In the genomic region with DNA sequence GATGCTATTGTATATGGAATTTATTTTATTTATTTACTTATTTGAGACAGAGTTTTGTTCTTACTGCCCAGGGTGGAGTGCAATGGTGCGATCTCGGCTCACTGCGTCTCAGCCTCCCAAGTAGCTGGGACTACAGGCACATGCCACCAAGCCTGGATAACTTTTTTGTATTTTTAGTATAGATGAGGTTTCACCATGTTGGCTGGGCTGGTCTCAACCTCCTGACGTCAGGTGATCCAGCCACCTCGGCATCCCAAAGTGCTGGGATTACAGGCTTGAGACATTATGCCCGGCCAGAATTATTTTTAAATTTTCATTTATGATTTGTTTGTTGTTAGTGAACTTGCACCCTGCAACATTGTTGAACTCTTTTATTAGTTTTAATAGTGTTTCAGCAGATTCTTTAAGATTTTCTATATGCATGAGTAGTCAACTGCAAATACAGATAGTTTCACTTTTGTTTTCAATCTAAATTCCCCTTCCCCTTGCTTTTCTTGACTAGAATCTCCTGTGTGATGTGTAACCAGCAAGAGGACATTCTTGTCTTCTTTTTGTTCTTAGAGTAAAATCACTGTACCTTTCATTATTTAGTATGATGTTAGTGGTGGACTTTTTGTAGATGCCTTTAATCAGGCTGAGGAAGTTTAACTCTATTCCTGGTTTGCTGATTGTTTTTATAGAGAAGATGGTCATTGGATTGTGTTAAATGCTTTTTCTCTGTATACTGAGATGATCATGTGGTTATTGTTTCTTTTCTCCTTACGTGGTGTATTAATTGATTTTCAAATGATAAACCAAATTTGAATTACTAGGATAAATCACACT, we compare ENCODE assay signal across 1 cellular context.
TF ChIP-seq lines count a peak whose summit lies in the region.

No MANE protein-coding gene starts in this region.

TF ChIP-seq in GM12878, 131 proteins besides CTCF, POLR2A, EP300 and RAD21:
- TF ChIP-seq BRCA1 (IDR thresholded peaks at IDR 0.05; ENCODE audit: low read depth, low read length) (no peak), RELB (IDR thresholded peaks at IDR 0.05; ENCODE audit: low read depth) (peak; percentile 53; the same call in 1 of the 2 replicates), NFIC (IDR thresholded peaks at IDR 0.05; ENCODE audit: low read depth, low read length) (0 out of 2 replicates have a peak, but pooled peaks have one; percentile 41), RAD51 (IDR thresholded peaks at IDR 0.05) (0 out of 2 replicates have a peak, but pooled peaks have one; percentile 19), USF1 (IDR thresholded peaks at IDR 0.05; ENCODE audit: borderline replicate concordance, extremely low read length, insufficient read depth, low read depth, low read length) (no peak), ATF7 (IDR thresholded peaks at IDR 0.05; ENCODE audit: low read depth) (peak; percentile 31; the same call in 1 of the 2 replicates), CBX5 (IDR thresholded peaks at IDR 0.05; ENCODE audit: low read depth) (peak; percentile 58; the same call in 1 of the 2 replicates)
- TF ChIP-seq, protein P1, sequence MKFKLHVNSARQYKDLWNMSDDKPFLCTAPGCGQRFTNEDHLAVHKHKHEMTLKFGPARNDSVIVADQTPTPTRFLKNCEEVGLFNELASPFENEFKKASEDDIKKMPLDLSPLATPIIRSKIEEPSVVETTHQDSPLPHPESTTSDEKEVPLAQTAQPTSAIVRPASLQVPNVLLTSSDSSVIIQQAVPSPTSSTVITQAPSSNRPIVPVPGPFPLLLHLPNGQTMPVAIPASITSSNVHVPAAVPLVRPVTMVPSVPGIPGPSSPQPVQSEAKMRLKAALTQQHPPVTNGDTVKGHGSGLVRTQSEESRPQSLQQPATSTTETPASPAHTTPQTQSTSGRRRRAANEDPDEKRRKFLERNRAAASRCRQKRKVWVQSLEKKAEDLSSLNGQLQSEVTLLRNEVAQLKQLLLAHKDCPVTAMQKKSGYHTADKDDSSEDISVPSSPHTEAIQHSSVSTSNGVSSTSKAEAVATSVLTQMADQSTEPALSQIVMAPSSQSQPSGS (IDR thresholded peaks at IDR 0.05; ENCODE audit: low read length), result peak; percentile 33; the same call in 1 of the 2 replicates
- TF ChIP-seq, protein P2, sequence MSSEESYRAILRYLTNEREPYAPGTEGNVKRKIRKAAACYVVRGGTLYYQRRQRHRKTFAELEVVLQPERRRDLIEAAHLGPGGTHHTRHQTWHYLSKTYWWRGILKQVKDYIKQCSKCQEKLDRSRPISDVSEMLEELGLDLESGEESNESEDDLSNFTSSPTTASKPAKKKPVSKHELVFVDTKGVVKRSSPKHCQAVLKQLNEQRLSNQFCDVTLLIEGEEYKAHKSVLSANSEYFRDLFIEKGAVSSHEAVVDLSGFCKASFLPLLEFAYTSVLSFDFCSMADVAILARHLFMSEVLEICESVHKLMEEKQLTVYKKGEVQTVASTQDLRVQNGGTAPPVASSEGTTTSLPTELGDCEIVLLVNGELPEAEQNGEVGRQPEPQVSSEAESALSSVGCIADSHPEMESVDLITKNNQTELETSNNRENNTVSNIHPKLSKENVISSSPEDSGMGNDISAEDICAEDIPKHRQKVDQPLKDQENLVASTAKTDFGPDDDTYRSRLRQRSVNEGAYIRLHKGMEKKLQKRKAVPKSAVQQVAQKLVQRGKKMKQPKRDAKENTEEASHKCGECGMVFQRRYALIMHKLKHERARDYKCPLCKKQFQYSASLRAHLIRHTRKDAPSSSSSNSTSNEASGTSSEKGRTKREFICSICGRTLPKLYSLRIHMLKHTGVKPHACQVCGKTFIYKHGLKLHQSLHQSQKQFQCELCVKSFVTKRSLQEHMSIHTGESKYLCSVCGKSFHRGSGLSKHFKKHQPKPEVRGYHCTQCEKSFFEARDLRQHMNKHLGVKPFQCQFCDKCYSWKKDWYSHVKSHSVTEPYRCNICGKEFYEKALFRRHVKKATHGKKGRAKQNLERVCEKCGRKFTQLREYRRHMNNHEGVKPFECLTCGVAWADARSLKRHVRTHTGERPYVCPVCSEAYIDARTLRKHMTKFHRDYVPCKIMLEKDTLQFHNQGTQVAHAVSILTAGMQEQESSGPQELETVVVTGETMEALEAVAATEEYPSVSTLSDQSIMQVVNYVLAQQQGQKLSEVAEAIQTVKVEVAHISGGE (CRISPR knock-in tag; IDR thresholded peaks at IDR 0.05), result no peak
TF ChIP-seq in GM12878: peak in this region for 6.
